Comparison of ENCODE assay signal across 22 cellular contexts in the genomic region with DNA sequence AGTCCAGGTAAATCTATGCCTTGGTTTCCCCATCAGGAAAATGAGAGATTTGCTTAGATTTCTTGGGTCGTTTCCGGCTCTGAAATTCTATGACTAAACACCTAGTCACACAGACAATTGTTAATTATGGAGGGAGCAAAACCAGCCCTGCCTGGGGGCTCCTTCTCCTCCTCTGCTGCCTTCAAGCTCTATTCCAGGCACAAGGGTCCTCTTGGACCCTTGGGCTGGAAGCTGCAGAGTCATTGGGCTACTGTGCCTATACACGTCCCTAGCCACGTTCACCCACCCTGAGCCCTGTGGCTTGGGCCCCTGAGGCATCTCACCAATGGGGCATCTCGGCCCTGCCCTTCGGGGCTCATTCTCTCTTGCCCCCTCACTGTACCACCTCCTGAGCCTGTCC.
DNase-seq lines count a peak whose midpoint lies in the region; ATAC-seq and TF ChIP-seq lines count a peak whose summit lies in the region.
"Had no signal": no experiment of that assay in that cellular context is flagged by ENCODE, and none has a peak within 500 bp of the region (broad histone marks: within the 10 kb centered on the region; RNA-seq: fewer than 3 reads in every experiment).

No MANE protein-coding gene starts in this region.

- no peak overlapping the region for H3K27ac ChIP-seq in suprapubic skin
- H3K27ac ChIP-seq: HL-60 had no signal

- peaks cover 9% of the 10 kb centered on the region for H3K27me3 ChIP-seq in suprapubic skin

- CTCF ChIA-PET in activated CD8-positive, alpha-beta memory T cell treated with anti-CD3 and anti-CD28 coated beads, Interleukin-2, amount 10 ng/mL, durations not matched to agents 7 days and 5 days (lab: Charles Lee): no interaction called here

- no peaks in the 10 kb centered on the region for H3K9me3 ChIP-seq in suprapubic skin

- no peak overlapping the region for H3K4me3 Mint-ChIP-seq in activated CD8-positive, alpha-beta memory T cell treated with anti-CD3 and anti-CD28 coated beads, Interleukin-2, amount 10 ng/mL, durations not matched to agents 7 days and 5 days
- H3K4me3 Mint-ChIP-seq in activated T-cell treated with anti-CD3 and anti-CD28 coated beads, Interleukin-2, amount 50 U/mL, for 72 hours: no peak overlapping the region
- H3K4me3 Mint-ChIP-seq: CD8-positive, alpha-beta T cell had no signal

- H3K36me3 Mint-ChIP-seq in activated CD8-positive, alpha-beta memory T cell treated with anti-CD3 and anti-CD28 coated beads, Interleukin-2, amount 10 ng/mL, durations not matched to agents 7 days and 5 days: no peaks in the 10 kb centered on the region
- H3K36me3 Mint-ChIP-seq in activated T-cell treated with anti-CD3 and anti-CD28 coated beads, Interleukin-2, amount 50 U/mL, for 72 hours (ENCODE audit: insufficient read depth in 2 of 2): no peaks in the 10 kb centered on the region
- H3K36me3 Mint-ChIP-seq: CD8-positive, alpha-beta T cell had no signal

- peak; percentile 30 for DNase-seq in activated CD8-positive, alpha-beta memory T cell treated with anti-CD3 and anti-CD28 coated beads, Interleukin-2, amount 10 ng/mL, durations not matched to agents 7 days and 5 days
- DNase-seq in activated CD8-positive, alpha-beta memory T cell treated with anti-CD3 and anti-CD28 coated beads, Interleukin-2, amount 50 U/mL, for 4 hours: no peak
- DNase-seq in RPMI7951 (ENCODE audit: low read depth) (peak; percentile 28), islet precursor cell (peak; percentile 18), suprapubic skin (ENCODE audit: low spot score in 2 of 2) (no peak)
- DNase-seq in activated T-cell treated with anti-CD3 and anti-CD28 coated beads, Interleukin-2, amount 50 U/mL, for 72 hours: no peak
- DNase-seq: 8988T; AML-193; C1 segment of cervical spinal cord; CD8-positive, alpha-beta T cell; DMS153; GDM1; KG1; NCI-H1105; NCI-H2081 treated with DMSO at 0.1 percent for 48 hours; NCI-H446; NCI-H526; OCI-M1; Right ventricle myocardium superior had no signal

- 84% methylated on average over 6 of the region's 6 CpGs for WGBS in suprapubic skin

- peaks cover 26% of the 10 kb centered on the region for H3K27me3 Mint-ChIP-seq in activated CD8-positive, alpha-beta memory T cell treated with anti-CD3 and anti-CD28 coated beads, Interleukin-2, amount 10 ng/mL, durations not matched to agents 7 days and 5 days
- H3K27me3 Mint-ChIP-seq in activated T-cell treated with anti-CD3 and anti-CD28 coated beads, Interleukin-2, amount 50 U/mL, for 72 hours (ENCODE audit: low read depth): no peaks in the 10 kb centered on the region

- H3K9me3 Mint-ChIP-seq in activated CD8-positive, alpha-beta memory T cell treated with anti-CD3 and anti-CD28 coated beads, Interleukin-2, amount 10 ng/mL, durations not matched to agents 7 days and 5 days (ENCODE audit: low read depth): no peaks in the 10 kb centered on the region
- no peaks in the 10 kb centered on the region for H3K9me3 Mint-ChIP-seq in activated T-cell treated with anti-CD3 and anti-CD28 coated beads, Interleukin-2, amount 50 U/mL, for 72 hours
- H3K9me3 Mint-ChIP-seq: CD8-positive, alpha-beta T cell had no signal

- no peak for TF ChIP-seq POLR2A in suprapubic skin (IDR thresholded peaks at IDR 0.05)

- ATAC-seq in activated CD8-positive, alpha-beta memory T cell treated with anti-CD3 and anti-CD28 coated beads, Interleukin-2, amount 10 ng/mL, durations not matched to agents 7 days and 5 days: no peak
- ATAC-seq in HG02852 (IDR thresholded peaks at IDR 0.05; ENCODE audit: unreplicated experiment) (no peak), HG03135 (IDR thresholded peaks at IDR 0.05; ENCODE audit: unreplicated experiment) (no peak)
- ATAC-seq in activated T-cell treated with anti-CD3 and anti-CD28 coated beads, Interleukin-2, amount 50 U/mL, for 72 hours (replicated peaks in 1 of 2): no peak
- ATAC-seq: CD8-positive, alpha-beta T cell had no signal

- H3K27ac Mint-ChIP-seq in activated CD8-positive, alpha-beta memory T cell treated with anti-CD3 and anti-CD28 coated beads, Interleukin-2, amount 10 ng/mL, durations not matched to agents 7 days and 5 days: no peak overlapping the region
- H3K27ac Mint-ChIP-seq in activated T-cell treated with anti-CD3 and anti-CD28 coated beads, Interleukin-2, amount 50 U/mL, for 72 hours: no peak overlapping the region
- H3K27ac Mint-ChIP-seq: CD8-positive, alpha-beta T cell had no signal

- TF ChIP-seq EP300 in suprapubic skin (IDR thresholded peaks at IDR 0.05): no peak

- H3K4me3 ChIP-seq in suprapubic skin: no peak overlapping the region

- TF ChIP-seq CTCF in suprapubic skin (IDR thresholded peaks at IDR 0.05): no peak

- H3K36me3 ChIP-seq in suprapubic skin: no peaks in the 10 kb centered on the region

- peaks cover 7% of the 10 kb centered on the region for H3K4me1 Mint-ChIP-seq in activated CD8-positive, alpha-beta memory T cell treated with anti-CD3 and anti-CD28 coated beads, Interleukin-2, amount 10 ng/mL, durations not matched to agents 7 days and 5 days
- no peaks in the 10 kb centered on the region for H3K4me1 Mint-ChIP-seq in activated T-cell treated with anti-CD3 and anti-CD28 coated beads, Interleukin-2, amount 50 U/mL, for 72 hours (ENCODE audit: low read depth)

- H3K4me1 ChIP-seq in suprapubic skin: no peaks in the 10 kb centered on the region

Comparison
In these comparisons a context has a peak if more than half of its experiments do, and no peak if none do; other contexts are left out.
1. DNase-seq: peak in activated CD8-positive, alpha-beta memory T cell treated with anti-CD3 and anti-CD28 coated beads, Interleukin-2, amount 10 ng/mL, durations not matched to agents 7 days and 5 days (single experiment), RPMI7951 (single experiment) and islet precursor cell (single experiment); none in activated CD8-positive, alpha-beta memory T cell treated with anti-CD3 and anti-CD28 coated beads, Interleukin-2, amount 50 U/mL, for 4 hours (single experiment), activated T-cell treated with anti-CD3 and anti-CD28 coated beads, Interleukin-2, amount 50 U/mL, for 72 hours (0 of 2) and suprapubic skin (0 of 2).